ENCODE assay signal across 26 cellular contexts in genomic region chr4:5974321-5974720, GRCh38. TPM values are rescaled to one million over a fixed set of nuclear protein-coding genes. Genes with fewer than 3 reads are reported as not detected.
"Had no signal": no experiment of that assay in that cellular context is flagged by ENCODE, and none has a peak within 500 bp of the region (broad histone marks: within the 10 kb centered on the region; RNA-seq: fewer than 3 reads in every experiment).

No MANE protein-coding gene starts in this region.

- H3K27me3 ChIP-seq: upper lobe of left lung, vagina had no signal

- DNase-seq: cortex of kidney; effector memory CD8-positive, alpha-beta T cell; esophagus squamous epithelium; foreskin fibroblast; glutamatergic neuron; left ventricle myocardium inferior; lower lobe of right lung; midbrain; nephron progenitor cell; psoas muscle; retina; stimulated activated CD4-positive, alpha-beta T cell treated with anti-CD3 and anti-CD28 coated beads, Interleukin-12 subunit alpha, Interleukin-12 subunit beta, amount 100 ng/mL, for 4 hours; stimulated activated naive CD4-positive, alpha-beta T cell treated with Interleukin-2 at 50 U/mL for 16 hours; thyroid gland; upper lobe of left lung had no signal

- H3K27ac ChIP-seq: dorsolateral prefrontal cortex, esophagus squamous epithelium, gastroesophageal sphincter, left ventricle myocardium inferior, lower lobe of right lung, parathyroid adenoma, psoas muscle, sigmoid colon, skin epidermis, suprapubic skin, thyroid gland, upper lobe of left lung, vagina had no signal

- H3K36me3 ChIP-seq: esophagus squamous epithelium, gastroesophageal sphincter, left ventricle myocardium inferior, lower lobe of right lung, sigmoid colon, suprapubic skin, thyroid gland, upper lobe of left lung, vagina had no signal

- H3K4me1 ChIP-seq: esophagus squamous epithelium, gastroesophageal sphincter, left ventricle myocardium inferior, lower lobe of right lung, parathyroid adenoma, psoas muscle, sigmoid colon, suprapubic skin, thyroid gland, upper lobe of left lung, vagina had no signal

- H3K4me3 Mint-ChIP-seq: effector memory CD8-positive, alpha-beta T cell; memory B cell; nephron progenitor cell had no signal

- H3K9me3 ChIP-seq: esophagus squamous epithelium, gastroesophageal sphincter, left ventricle myocardium inferior, lower lobe of right lung, psoas muscle, sigmoid colon, suprapubic skin, thyroid gland, upper lobe of left lung, vagina had no signal

- H3K4me3 ChIP-seq: dorsolateral prefrontal cortex, esophagus squamous epithelium, gastroesophageal sphincter, left ventricle myocardium inferior, lower lobe of right lung, psoas muscle, sigmoid colon, skin epidermis, suprapubic skin, thyroid gland, upper lobe of left lung, vagina had no signal

- H3K4me1 Mint-ChIP-seq: memory B cell had no signal

- H3K27ac Mint-ChIP-seq: effector memory CD8-positive, alpha-beta T cell; memory B cell; nephron progenitor cell had no signal

- ATAC-seq: effector memory CD8-positive, alpha-beta T cell; gastroesophageal sphincter; lower lobe of right lung; psoas muscle had no signal

- H3K36me3 Mint-ChIP-seq: memory B cell had no signal

- H3K9me3 Mint-ChIP-seq: effector memory CD8-positive, alpha-beta T cell; memory B cell; nephron progenitor cell had no signal

RNA-seq across cellular contexts. Expression of gene C4orf50, which starts 43.9 kb away (rescaled TPM):
- total RNA-seq: chondrocyte, epithelial cell of proximal tubule, left ventricle myocardium inferior, psoas muscle, suprapubic skin had no signal
- polyA plus RNA-seq: keratinocyte, psoas muscle had no signal
